Comparison of ENCODE assay signal across 1 cellular context in the genomic region with DNA sequence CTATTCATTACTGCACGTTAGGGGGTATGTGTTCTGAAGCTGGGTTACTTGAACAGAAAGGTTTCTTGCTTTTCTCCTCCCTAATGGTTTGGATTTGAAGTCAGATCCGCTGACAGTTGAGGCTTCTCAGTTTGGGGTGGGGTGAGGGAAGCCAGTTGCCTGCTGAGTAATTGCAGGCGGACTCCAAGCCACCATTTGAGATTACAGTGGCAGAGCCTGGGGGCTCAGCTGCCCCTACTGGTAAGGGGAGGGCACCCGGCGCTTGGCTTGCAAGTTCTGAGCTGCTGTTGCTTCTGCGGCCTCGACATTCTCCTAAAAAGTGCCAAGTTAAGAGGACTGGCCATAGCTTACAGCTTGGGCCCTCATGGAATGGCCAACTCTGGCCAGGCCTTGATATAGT.
TF ChIP-seq lines count a peak whose summit lies in the region.

No MANE protein-coding gene starts in this region.

TF ChIP-seq in H1, 55 proteins besides CTCF, POLR2A, EP300 and RAD21 (continued from another document):
- TF ChIP-seq EGR1 (IDR thresholded peaks at IDR 0.05; ENCODE audit: borderline replicate concordance, low read depth, low read length) (no peak), SAP30 (IDR thresholded peaks at IDR 0.05; ENCODE audit: insufficient read depth, insufficient replicate concordance, low read length) (no peak), RBBP5 (IDR thresholded peaks at IDR 0.05; ENCODE audit: borderline replicate concordance, low read depth, low read length) (no peak), SRF (IDR thresholded peaks at IDR 0.05; ENCODE audit: low read depth, low read length) (no peak), NRF1 (IDR thresholded peaks at IDR 0.05; ENCODE audit: low read depth, low read length) (no peak), SIX5 (IDR thresholded peaks at IDR 0.05; ENCODE audit: low read depth, low read length) (no peak), SIN3A (conservative IDR thresholded peaks at IDR 0.05 in 1 of 2, IDR thresholded peaks at IDR 0.05 in 1 of 2; ENCODE audit: low read depth in 1 of 2, low read length in 2 of 2) (no peak), CTBP2 (IDR thresholded peaks at IDR 0.05; ENCODE audit: borderline replicate concordance, insufficient read depth, insufficient read length, low read length) (no peak), KDM4A (IDR thresholded peaks at IDR 0.05; ENCODE audit: low read depth, low read length, severe bottlenecking) (no peak), CHD1 (IDR thresholded peaks at IDR 0.05; ENCODE audit: low read depth, low read length) (no peak), SP4 (IDR thresholded peaks at IDR 0.05; ENCODE audit: low read length) (no peak), SIRT6 (IDR thresholded peaks at IDR 0.05; ENCODE audit: low read length) (no peak), RFX5 (IDR thresholded peaks at IDR 0.05; ENCODE audit: borderline replicate concordance, low read depth, low read length) (no peak)
